In genomic region chr9:96139592-96140251, GRCh38 we compare ENCODE assay signal across 10 cellular contexts.
DNase-seq lines count a peak whose midpoint lies in the region; ATAC-seq and TF ChIP-seq lines count a peak whose summit lies in the region.
"Had no signal": no experiment of that assay in that cellular context is flagged by ENCODE, and none has a peak within 500 bp of the region (broad histone marks: within the 10 kb centered on the region; RNA-seq: fewer than 3 reads in every experiment).

No MANE protein-coding gene starts in this region.

- DNase-seq in GM23338 (ENCODE audit: low spot score) (no peak), SHP77 (lab: John Stamatoyannopoulos, UW) (peak; percentile 56 to 86), foreskin fibroblast (peak; percentile 91 to 94), smooth muscle cell of the brain vasculature (ENCODE audit: low read depth, low spot score) (peak; percentile 88), 8988T (no peak), GM10248 (ENCODE audit: extremely low spot score) (no peak), HPDE6-E6E7 (ENCODE audit: extremely low spot score) (no peak)
- DNase-seq: activated naive CD4-positive, alpha-beta T cell treated with anti-CD3 and anti-CD28 coated beads for 36 hours; NCI-H510A had no signal

- no peaks in the 10 kb centered on the region for H3K79me2 ChIP-seq in GM23338 (replicated peaks; ENCODE audit: insufficient read depth)

- H3K27ac Mint-ChIP-seq in GM23338, result no peak overlapping the region
- H3K27ac Mint-ChIP-seq: activated naive CD4-positive, alpha-beta T cell treated with anti-CD3 and anti-CD28 coated beads for 36 hours had no signal

- CTCF ChIA-PET in GM10248 (lab: Yijun Ruan, JAX), result no interaction called here

- peaks cover 34% of the 10 kb centered on the region for H3K4me1 ChIP-seq in GM23338 (ENCODE audit: insufficient read depth)

- no peaks in the 10 kb centered on the region for H3K36me3 Mint-ChIP-seq in GM23338 (ENCODE audit: low read depth)

- POLR2A ChIA-PET in GM10248 (lab: Yijun Ruan, JAX), result no interaction called here

- H4K20me1 ChIP-seq in GM23338 (replicated peaks; ENCODE audit: insufficient read depth), result no peaks in the 10 kb centered on the region

- no peak overlapping the region for H3K27ac ChIP-seq in GM23338 (ENCODE audit: low read depth)

- TF ChIP-seq CTCF in GM23338 (conservative IDR thresholded peaks at IDR 0.05; ENCODE audit: low read depth in 2 of 2) (no peak), foreskin fibroblast (IDR thresholded peaks at IDR 0.05; ENCODE audit: low read depth, low read length) (no peak), GM10248 (IDR thresholded peaks at IDR 0.05; ENCODE audit: control extremely low read depth, extremely low read depth, low read depth, missing control alignments) (no peak)

- H3K4me3 Mint-ChIP-seq in GM23338, result no peak overlapping the region
- H3K4me3 Mint-ChIP-seq: activated naive CD4-positive, alpha-beta T cell treated with anti-CD3 and anti-CD28 coated beads for 36 hours had no signal

- peaks cover 9% of the 10 kb centered on the region for H3K27me3 Mint-ChIP-seq in GM23338 (ENCODE audit: insufficient read depth, low read depth, poor library complexity)

- H3K9me3 Mint-ChIP-seq in GM23338, result no peaks in the 10 kb centered on the region
- H3K9me3 Mint-ChIP-seq: activated naive CD4-positive, alpha-beta T cell treated with anti-CD3 and anti-CD28 coated beads for 36 hours had no signal

- H2AFZ ChIP-seq in GM23338, result peak overlapping the region; percentile 86; the same call in 1 of the 2 replicates

- peak overlapping the region; percentile 5; the same call in 1 of the 2 replicates for H3K4me2 ChIP-seq in GM23338

- peaks cover 31% of the 10 kb centered on the region for H3K4me1 Mint-ChIP-seq in GM23338

- no peak overlapping the region for H3K4me3 ChIP-seq in GM23338
- peak overlapping the region in 1 of 2 donors; percentile 41 for H3K4me3 ChIP-seq in foreskin fibroblast (ENCODE audit: low read depth in 1 of 2, low read length in 2 of 2)

- peak; percentile 31 for ATAC-seq in GM23338
- no peak for ATAC-seq in HG02678 (IDR thresholded peaks at IDR 0.05; ENCODE audit: unreplicated experiment)

- H3K27me3 ChIP-seq in GM23338 (ENCODE audit: insufficient read depth), result no peaks in the 10 kb centered on the region

- no peaks in the 10 kb centered on the region for H3F3A ChIP-seq in GM23338 (replicated peaks; ENCODE audit: low read depth)

- no peaks in the 10 kb centered on the region for H3K9me2 ChIP-seq in GM23338 (ENCODE audit: insufficient read depth)

- no peaks in the 10 kb centered on the region for H3K36me3 ChIP-seq in GM23338 (ENCODE audit: insufficient read depth)

TF ChIP-seq in GM23338, 12 proteins besides CTCF, POLR2A, EP300 and RAD21:
- TF ChIP-seq ZNF331 (CRISPR knock-in tag; IDR thresholded peaks at IDR 0.05; ENCODE audit: low read depth) (no peak), CREB1 (CRISPR knock-in tag; IDR thresholded peaks at IDR 0.05; ENCODE audit: low read depth) (no peak), NANOG (IDR thresholded peaks at IDR 0.05; ENCODE audit: borderline replicate concordance) (no peak), JUNB (IDR thresholded peaks at IDR 0.05; ENCODE audit: unreplicated experiment) (no peak), ZNF462 (CRISPR knock-in tag; IDR thresholded peaks at IDR 0.05) (no peak), EZH2 (IDR thresholded peaks at IDR 0.05; ENCODE audit: low read depth, unreplicated experiment) (no peak), ZNF114 (CRISPR knock-in tag; IDR thresholded peaks at IDR 0.05) (no peak)
- TF ChIP-seq, protein P1, sequence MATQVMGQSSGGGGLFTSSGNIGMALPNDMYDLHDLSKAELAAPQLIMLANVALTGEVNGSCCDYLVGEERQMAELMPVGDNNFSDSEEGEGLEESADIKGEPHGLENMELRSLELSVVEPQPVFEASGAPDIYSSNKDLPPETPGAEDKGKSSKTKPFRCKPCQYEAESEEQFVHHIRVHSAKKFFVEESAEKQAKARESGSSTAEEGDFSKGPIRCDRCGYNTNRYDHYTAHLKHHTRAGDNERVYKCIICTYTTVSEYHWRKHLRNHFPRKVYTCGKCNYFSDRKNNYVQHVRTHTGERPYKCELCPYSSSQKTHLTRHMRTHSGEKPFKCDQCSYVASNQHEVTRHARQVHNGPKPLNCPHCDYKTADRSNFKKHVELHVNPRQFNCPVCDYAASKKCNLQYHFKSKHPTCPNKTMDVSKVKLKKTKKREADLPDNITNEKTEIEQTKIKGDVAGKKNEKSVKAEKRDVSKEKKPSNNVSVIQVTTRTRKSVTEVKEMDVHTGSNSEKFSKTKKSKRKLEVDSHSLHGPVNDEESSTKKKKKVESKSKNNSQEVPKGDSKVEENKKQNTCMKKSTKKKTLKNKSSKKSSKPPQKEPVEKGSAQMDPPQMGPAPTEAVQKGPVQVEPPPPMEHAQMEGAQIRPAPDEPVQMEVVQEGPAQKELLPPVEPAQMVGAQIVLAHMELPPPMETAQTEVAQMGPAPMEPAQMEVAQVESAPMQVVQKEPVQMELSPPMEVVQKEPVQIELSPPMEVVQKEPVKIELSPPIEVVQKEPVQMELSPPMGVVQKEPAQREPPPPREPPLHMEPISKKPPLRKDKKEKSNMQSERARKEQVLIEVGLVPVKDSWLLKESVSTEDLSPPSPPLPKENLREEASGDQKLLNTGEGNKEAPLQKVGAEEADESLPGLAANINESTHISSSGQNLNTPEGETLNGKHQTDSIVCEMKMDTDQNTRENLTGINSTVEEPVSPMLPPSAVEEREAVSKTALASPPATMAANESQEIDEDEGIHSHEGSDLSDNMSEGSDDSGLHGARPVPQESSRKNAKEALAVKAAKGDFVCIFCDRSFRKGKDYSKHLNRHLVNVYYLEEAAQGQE (IDR thresholded peaks at IDR 0.05; ENCODE audit: unreplicated experiment), result no peak
- TF ChIP-seq, protein P2, sequence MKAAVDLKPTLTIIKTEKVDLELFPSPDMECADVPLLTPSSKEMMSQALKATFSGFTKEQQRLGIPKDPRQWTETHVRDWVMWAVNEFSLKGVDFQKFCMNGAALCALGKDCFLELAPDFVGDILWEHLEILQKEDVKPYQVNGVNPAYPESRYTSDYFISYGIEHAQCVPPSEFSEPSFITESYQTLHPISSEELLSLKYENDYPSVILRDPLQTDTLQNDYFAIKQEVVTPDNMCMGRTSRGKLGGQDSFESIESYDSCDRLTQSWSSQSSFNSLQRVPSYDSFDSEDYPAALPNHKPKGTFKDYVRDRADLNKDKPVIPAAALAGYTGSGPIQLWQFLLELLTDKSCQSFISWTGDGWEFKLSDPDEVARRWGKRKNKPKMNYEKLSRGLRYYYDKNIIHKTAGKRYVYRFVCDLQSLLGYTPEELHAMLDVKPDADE (IDR thresholded peaks at IDR 0.05), result no peak

Comparison
In these comparisons a context has a peak if more than half of its experiments do, and no peak if none do; other contexts are left out.
1. DNase-seq: peak in SHP77 (2 of 2), foreskin fibroblast (2 of 2) and smooth muscle cell of the brain vasculature (single experiment); none in GM23338 (single experiment), 8988T (single experiment), GM10248 (single experiment) and HPDE6-E6E7 (single experiment).